17 cellular contexts compared by ENCODE assay signal in the genomic region with DNA sequence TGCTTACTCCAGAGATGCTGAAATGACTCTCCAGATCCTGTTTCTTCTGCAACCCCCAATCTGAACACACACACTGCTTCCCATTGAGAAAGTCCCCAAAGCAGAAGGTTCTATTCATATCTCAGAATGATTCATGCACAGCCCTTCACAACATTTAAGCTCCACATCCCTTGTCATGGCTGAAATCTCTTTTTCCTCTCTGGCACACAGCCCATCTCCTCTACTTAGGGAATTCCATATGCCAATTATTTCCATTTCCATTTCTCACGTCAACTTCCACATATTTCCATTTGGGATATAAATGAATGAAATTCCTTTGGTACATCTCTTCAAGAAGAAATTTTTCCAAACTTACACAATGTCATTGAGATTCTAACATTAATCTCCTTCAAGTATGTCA.
DNase-seq lines count a peak whose midpoint lies in the region; ATAC-seq and TF ChIP-seq lines count a peak whose summit lies in the region.
"Had no signal": no experiment of that assay in that cellular context is flagged by ENCODE, and none has a peak within 500 bp of the region (broad histone marks: within the 10 kb centered on the region; RNA-seq: fewer than 3 reads in every experiment).

No MANE protein-coding gene starts in this region.

- H3K23ac ChIP-seq in mesendoderm (ENCODE audit: low read length) = no peak overlapping the region

- H4K8ac ChIP-seq in mesendoderm (ENCODE audit: low read depth, low read length) = no peak overlapping the region

- H2BK5ac ChIP-seq in mesendoderm (ENCODE audit: low read length) = no peak overlapping the region

- peak; percentile 47 for DNase-seq in GM03348 (ENCODE audit: low spot score)
- DNase-seq in adipocyte (ENCODE audit: low read depth) = peak; percentile 80
- DNase-seq in fibroblast of pulmonary artery (ENCODE audit: low read depth) = peak; percentile 89
- DNase-seq in retinal pigment epithelial cell (ENCODE audit: low read depth) = peak; percentile 89
- DNase-seq in G401 (ENCODE audit: low spot score) = no peak
- DNase-seq in NCI-H2029 (lab: John Stamatoyannopoulos, UW) = no peak
- DNase-seq in mesendoderm = no peak
- DNase-seq: activated CD4-positive, alpha-beta T cell treated with anti-CD3 and anti-CD28 coated beads, Interleukin-2, amount 50 U/mL, for 1 hour; effector CD4-positive, alpha-beta T cell; Karpas-422; NCI-H187 treated with DMSO at 0.1 percent for 48 hours; NCI-H526 treated with DMSO at 0.1 percent for 48 hours; right lobe of liver; stimulated activated naive B cell treated with anti-CD40 and anti-IgM and Interleukin-4, amounts not matched to agents 10 μg/mL and 1 μg/mL and 100 μg/mL, for 72 hours; T-helper 9 cell had no signal

- H3K56ac ChIP-seq in mesendoderm (ENCODE audit: low read length) = no peak overlapping the region

- H3K4ac ChIP-seq in mesendoderm (ENCODE audit: low read depth, low read length) = no peak overlapping the region

- H3K4me1 ChIP-seq in adipocyte (ENCODE audit: control insufficient read depth, insufficient read depth, low read length) = peaks cover 17% of the 10 kb centered on the region
- H3K4me1 ChIP-seq in mesendoderm (ENCODE audit: control insufficient read depth, low read depth, low read length) = no peaks in the 10 kb centered on the region
- H3K4me1 ChIP-seq: right lobe of liver, vagina had no signal

- in situ Hi-C loops in G401 (cut with HindIII; ENCODE audit: low sequenced_read_pairs) = no loop called here

- H3K18ac ChIP-seq in mesendoderm (ENCODE audit: low read length) = no peak overlapping the region

- no peak overlapping the region for H3K4me3 ChIP-seq in adipocyte (ENCODE audit: low read length)
- no peak overlapping the region for H3K4me3 ChIP-seq in fibroblast of pulmonary artery (replicated peaks; ENCODE audit: low read depth, low read length)
- no peak overlapping the region for H3K4me3 ChIP-seq in retinal pigment epithelial cell (ENCODE audit: low read length)
- H3K4me3 ChIP-seq in mesendoderm (ENCODE audit: low read length) = no peak overlapping the region
- H3K4me3 ChIP-seq: right lobe of liver, vagina had no signal

- H3K27me3 ChIP-seq in adipocyte (replicated peaks; ENCODE audit: control insufficient read depth, insufficient read depth, low read length) = no peaks in the 10 kb centered on the region
- no peaks in the 10 kb centered on the region for H3K27me3 ChIP-seq in mesendoderm (ENCODE audit: insufficient read depth, low read length, poor library complexity)
- H3K27me3 ChIP-seq: right lobe of liver, vagina had no signal

- H3K36me3 ChIP-seq in adipocyte (ENCODE audit: control insufficient read depth, insufficient read depth, low read length, severe bottlenecking) (peaks cover 54% of the 10 kb centered on the region), mesendoderm (ENCODE audit: control insufficient read depth, insufficient read depth, low read length) (no peaks in the 10 kb centered on the region)
- H3K36me3 ChIP-seq: right lobe of liver had no signal

- WGBS in mesendoderm (ENCODE audit: extremely low coverage, insufficient coverage, low lambda C conversion rate) = no CpG with 5 or more reads among the region's 1 CpG

- no peaks in the 10 kb centered on the region for H3K79me2 ChIP-seq in mesendoderm (ENCODE audit: control insufficient read depth, insufficient read depth, low read length)

- no peak overlapping the region for H2BK120ac ChIP-seq in mesendoderm (ENCODE audit: low read depth, low read length)

- no peaks in the 10 kb centered on the region for H3K79me1 ChIP-seq in mesendoderm (ENCODE audit: low read length)

- no peak for TF ChIP-seq CTCF in fibroblast of pulmonary artery (IDR thresholded peaks at IDR 0.05; ENCODE audit: low read length, missing control alignments)
- TF ChIP-seq CTCF in retinal pigment epithelial cell (conservative IDR thresholded peaks at IDR 0.05; ENCODE audit: low read depth, low read length) = no peak

- ATAC-seq in HG02840 (IDR thresholded peaks at IDR 0.05; ENCODE audit: low FRiP score, unreplicated experiment) = no peak
- ATAC-seq: right lobe of liver; stimulated activated naive B cell treated with anti-CD40 and anti-IgM and Interleukin-4, amounts not matched to agents 10 μg/mL and 1 μg/mL and 100 μg/mL, for 72 hours had no signal

- H4K5ac ChIP-seq in mesendoderm (ENCODE audit: low read length) = no peak overlapping the region

- H3K9me3 ChIP-seq in adipocyte (ENCODE audit: control insufficient read depth, low read length) = no peaks in the 10 kb centered on the region
- H3K9me3 ChIP-seq: right lobe of liver, vagina had no signal

- H3K9ac ChIP-seq in adipocyte (ENCODE audit: low read length) (no peak overlapping the region), mesendoderm (ENCODE audit: low read length) (no peak overlapping the region)

- no peak overlapping the region for H3K4me2 ChIP-seq in mesendoderm (ENCODE audit: low read length)

- H2BK15ac ChIP-seq in mesendoderm (replicated peaks; ENCODE audit: low read depth) = no peak overlapping the region

- H3K27ac ChIP-seq in mesendoderm (ENCODE audit: low read depth, low read length) = no peak overlapping the region
- H3K27ac ChIP-seq: right lobe of liver, vagina had no signal

- H2AK5ac ChIP-seq in mesendoderm (ENCODE audit: low read length) = no peak overlapping the region

Comparison
In these comparisons a context has a peak if more than half of its experiments do, and no peak if none do; other contexts are left out.
1. DNase-seq: peak in GM03348 (single experiment), adipocyte (single experiment), fibroblast of pulmonary artery (single experiment) and retinal pigment epithelial cell (single experiment); none in G401 (single experiment), NCI-H2029 (single experiment) and mesendoderm (single experiment).